ENCODE assay signal across 33 cellular contexts in the genomic region with DNA sequence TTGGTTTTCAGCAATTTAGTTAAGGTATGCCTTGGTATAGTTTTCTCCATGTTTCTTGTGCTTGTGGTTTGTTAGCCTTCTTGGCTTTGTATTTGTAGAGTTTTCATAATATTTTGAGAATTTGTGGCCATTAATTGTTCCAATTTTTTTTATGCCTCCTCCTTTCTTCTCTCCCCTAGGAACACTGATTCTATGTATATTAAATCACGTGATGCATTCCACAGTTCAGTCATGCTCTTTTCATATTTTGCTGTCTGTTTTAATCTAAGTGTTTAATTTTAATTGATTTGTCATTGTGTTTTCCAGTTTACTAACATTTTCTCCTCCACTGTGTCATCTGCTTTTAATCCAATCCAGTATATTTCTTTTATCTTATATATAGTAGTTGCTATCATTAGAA.
DNase-seq lines count a peak whose midpoint lies in the region; ATAC-seq, FAIRE-seq and TF ChIP-seq lines count a peak whose summit lies in the region.
"Had no signal": no experiment of that assay in that cellular context is flagged by ENCODE, and none has a peak within 500 bp of the region (broad histone marks: within the 10 kb centered on the region; RNA-seq: fewer than 3 reads in every experiment).

No MANE protein-coding gene starts in this region.

- H3K4me2 ChIP-seq in HepG2 (ENCODE audit: low read depth, low read length) (no peak overlapping the region), GM12878 (ENCODE audit: control insufficient read depth, insufficient read depth) (no peak overlapping the region), K562 (ENCODE audit: insufficient read depth, low read length) (no peak overlapping the region)
- H3K4me2 ChIP-seq: A549; BLaER1; BLaER1 treated with 17β-estradiol and CSF1 and Interleukin-3, amounts not matched to agents 10 nM and 100 nM had no signal

- H4K20me1 ChIP-seq in HepG2 (ENCODE audit: insufficient read depth, low read length): no peaks in the 10 kb centered on the region
- H4K20me1 ChIP-seq in GM12878 (ENCODE audit: control insufficient read depth, insufficient read depth): no peaks in the 10 kb centered on the region
- H4K20me1 ChIP-seq in K562 (replicated peaks; ENCODE audit: control insufficient read depth, insufficient read depth, low read length): no peaks in the 10 kb centered on the region
- H4K20me1 ChIP-seq: BLaER1; BLaER1 treated with 17β-estradiol and CSF1 and Interleukin-3, amounts not matched to agents 10 nM and 100 nM had no signal

- SMC1A ChIA-PET in GM12878 (lab: Charles Lee; ENCODE audit: uncharacterized antibody, unreplicated experiment): no interaction called here

- WGBS in HepG2 (ENCODE audit: low lambda C conversion rate): 0% methylated on average over 1 of the region's 1 CpG
- 75% methylated on average over 1 of the region's 1 CpG for WGBS in right lobe of liver (ENCODE audit: insufficient coverage, low coverage, low lambda C conversion rate, missing lambda C conversion rate)
- 0% methylated on average over 1 of the region's 1 CpG for WGBS in GM12878 (ENCODE audit: insufficient coverage, insufficient replicate concordance, low lambda C conversion rate, missing lambda C conversion rate)
- 0% methylated on average over 1 of the region's 1 CpG for WGBS in K562 (ENCODE audit: insufficient coverage, low coverage, missing lambda C conversion rate)

- TF ChIP-seq CTCF in HepG2 (CRISPR knock-in tag; IDR thresholded peaks at IDR 0.05): no peak
- TF ChIP-seq CTCF in right lobe of liver (IDR thresholded peaks at IDR 0.05): no peak
- TF ChIP-seq CTCF in GM12878 (IDR thresholded peaks at IDR 0.05 in 2 of 3, conservative IDR thresholded peaks at IDR 0.05 in 1 of 3; ENCODE audit: control insufficient read depth in 2 of 3, extremely low read depth in 1 of 3, insufficient read depth in 1 of 3, low read depth in 3 of 3, low read length in 3 of 3): no peak
- TF ChIP-seq CTCF in K562 (IDR thresholded peaks at IDR 0.05 in 2 of 3, conservative IDR thresholded peaks at IDR 0.05 in 1 of 3; ENCODE audit: insufficient read depth in 2 of 3, low read depth in 1 of 3, low read length in 3 of 3): no peak

- TF ChIP-seq EP300 in HepG2 (IDR thresholded peaks at IDR 0.05; ENCODE audit: low read depth in 2 of 2, low read length in 2 of 2): no peak
- TF ChIP-seq EP300 in HepG2 (CRISPR knock-in tag; IDR thresholded peaks at IDR 0.05; ENCODE audit: borderline replicate concordance): no peak
- TF ChIP-seq EP300 in GM12878 (IDR thresholded peaks at IDR 0.05; ENCODE audit: borderline replicate concordance in 1 of 2, control insufficient read depth in 1 of 2, low read depth in 2 of 2, low read length in 2 of 2): no peak
- no peak for TF ChIP-seq EP300 in K562 (IDR thresholded peaks at IDR 0.05; ENCODE audit: low read length)

- no peak overlapping the region for H3K27ac ChIP-seq in HepG2 (ENCODE audit: extremely low read length, insufficient read depth, low read length)
- H3K27ac ChIP-seq in right lobe of liver: no peak overlapping the region
- H3K27ac ChIP-seq in GM12878 (ENCODE audit: control insufficient read depth, insufficient read depth): no peak overlapping the region
- H3K27ac ChIP-seq in K562 (ENCODE audit: extremely low read depth, low read depth, low read length): no peak overlapping the region
- H3K27ac ChIP-seq: 22Rv1; A549; BLaER1; BLaER1 treated with 17β-estradiol and CSF1 and Interleukin-3, amounts not matched to agents 10 nM and 100 nM; C4-2B had no signal

- BruUV-seq in HepG2 (replicated peaks; lab: Mats Ljungman, UMichigan) (no TSS peak), GM12878 (replicated peaks; lab: Mats Ljungman, UMichigan) (no TSS peak), K562 (replicated peaks; lab: Mats Ljungman, UMichigan) (no TSS peak)

- no peak overlapping the region for H3K4me3 ChIP-seq in HepG2 (replicated peaks in 1 of 3; ENCODE audit: insufficient read depth in 1 of 3, low read depth in 2 of 3, low read length in 3 of 3)
- H3K4me3 ChIP-seq in right lobe of liver: no peak overlapping the region
- no peak overlapping the region for H3K4me3 ChIP-seq in GM12878
- no peak overlapping the region for H3K4me3 ChIP-seq in K562
- H3K4me3 ChIP-seq: A549; BLaER1; BLaER1 treated with 17β-estradiol and CSF1 and Interleukin-3, amounts not matched to agents 10 nM and 100 nM had no signal

- peaks cover 0 to 2% of the 10 kb centered on the region in 2 experiments; a peak in 1 of 5 replicates for H3K27me3 ChIP-seq in HepG2 (ENCODE audit: control insufficient read depth in 1 of 2, insufficient read depth in 2 of 2, low read length in 2 of 2)
- H3K27me3 ChIP-seq in right lobe of liver: no peaks in the 10 kb centered on the region
- H3K27me3 ChIP-seq in GM12878 (replicated peaks in 1 of 2; ENCODE audit: control insufficient read depth in 2 of 2, insufficient read depth in 2 of 2, low read length in 1 of 2): no peaks in the 10 kb centered on the region
- H3K27me3 ChIP-seq in K562 (ENCODE audit: control insufficient read depth in 2 of 2, insufficient read depth in 2 of 2, low read length in 2 of 2): peaks cover 0 to 4% of the 10 kb centered on the region in 2 experiments; a peak in 1 of 5 replicates
- H3K27me3 ChIP-seq: BE2C; BLaER1; BLaER1 treated with 17β-estradiol and CSF1 and Interleukin-3, amounts not matched to agents 10 nM and 100 nM had no signal

- H2AFZ ChIP-seq in HepG2 (ENCODE audit: low read length): no peak overlapping the region
- H2AFZ ChIP-seq in GM12878 (ENCODE audit: control insufficient read depth, low read depth, low read length): no peak overlapping the region
- H2AFZ ChIP-seq in K562 (ENCODE audit: low read depth, low read length): no peak overlapping the region

- TF ChIP-seq RAD21 in HepG2 (CRISPR knock-in tag; IDR thresholded peaks at IDR 0.05): no peak
- TF ChIP-seq RAD21 in GM12878 (IDR thresholded peaks at IDR 0.05; ENCODE audit: insufficient read depth, low read depth, low read length): no peak
- no peak for TF ChIP-seq RAD21 in K562 (CRISPR knock-in tag; conservative IDR thresholded peaks at IDR 0.05 in 1 of 2, IDR thresholded peaks at IDR 0.05 in 1 of 2)

- no peaks in the 10 kb centered on the region for H3K36me3 ChIP-seq in HepG2 (replicated peaks in 1 of 2; ENCODE audit: control insufficient read depth in 1 of 2, insufficient read depth in 2 of 2, low read length in 2 of 2)
- no peaks in the 10 kb centered on the region for H3K36me3 ChIP-seq in right lobe of liver
- H3K36me3 ChIP-seq in GM12878 (ENCODE audit: control insufficient read depth in 2 of 2, insufficient read depth in 2 of 2, low read length in 1 of 2): no peaks in the 10 kb centered on the region
- H3K36me3 ChIP-seq in K562 (ENCODE audit: control insufficient read depth, insufficient read depth, low read length): no peaks in the 10 kb centered on the region
- H3K36me3 ChIP-seq: BE2C; BLaER1; BLaER1 treated with 17β-estradiol and CSF1 and Interleukin-3, amounts not matched to agents 10 nM and 100 nM had no signal

- ATAC-seq in HepG2 (no peak), right lobe of liver (no peak), GM12878 (no peak), K562 (no peak), HG03045 (IDR thresholded peaks at IDR 0.05; ENCODE audit: unreplicated experiment) (no peak)
- ATAC-seq: A549; CD8-positive, alpha-beta T cell had no signal

- H3K9me1 ChIP-seq in K562 (ENCODE audit: control insufficient read depth, insufficient read depth, low read length): no peaks in the 10 kb centered on the region

- no peaks in the 10 kb centered on the region for H3K4me1 ChIP-seq in HepG2 (ENCODE audit: insufficient read depth, low read length)
- H3K4me1 ChIP-seq in right lobe of liver: no peaks in the 10 kb centered on the region
- no peaks in the 10 kb centered on the region for H3K4me1 ChIP-seq in GM12878 (ENCODE audit: control insufficient read depth, insufficient read depth, low read length)
- H3K4me1 ChIP-seq in K562 (replicated peaks in 1 of 2; ENCODE audit: control insufficient read depth in 2 of 2, insufficient read depth in 2 of 2, low read length in 2 of 2): no peaks in the 10 kb centered on the region
- H3K4me1 ChIP-seq: A549; BE2C; BLaER1; BLaER1 treated with 17β-estradiol and CSF1 and Interleukin-3, amounts not matched to agents 10 nM and 100 nM; Caco-2 had no signal

- H3K9me3 ChIP-seq in HepG2 (ENCODE audit: low read length): no peaks in the 10 kb centered on the region
- no peaks in the 10 kb centered on the region for H3K9me3 ChIP-seq in right lobe of liver
- H3K9me3 ChIP-seq in GM12878 (replicated peaks; ENCODE audit: control insufficient read depth, insufficient read depth, low read length): no peaks in the 10 kb centered on the region; the same call in 2 of the 3 replicates
- H3K9me3 ChIP-seq in K562 (replicated peaks; ENCODE audit: control insufficient read depth, insufficient read depth, low read depth, low read length): no peaks in the 10 kb centered on the region
- H3K9me3 ChIP-seq: A549, BLaER1, Caco-2 had no signal

- in situ Hi-C loops in HepG2 (cut with HindIII; ENCODE audit: extremely low pct_ligation_motif_present, low pct_unique_long_range_greater_than_20kb): no loop called here
- in situ Hi-C loops in GM12878 (cut with MboI): no loop called here
- in situ Hi-C loops in K562 (cut with MboI): no loop called here

- no peak for FAIRE-seq in HepG2 (lab: Jason Lieb, UNC)
- FAIRE-seq in GM12878 (lab: Jason Lieb, UNC): no peak
- FAIRE-seq in K562 (lab: Jason Lieb, UNC): no peak
- FAIRE-seq: A204.1, A549, D721Med had no signal

- CTCF ChIA-PET in HepG2 (lab: Yijun Ruan, JAX; ENCODE audit: low intra/inter-chr PET ratio, low total read pairs): no interaction called here
- CTCF ChIA-PET in GM12878 (lab: Yijun Ruan, JAX): no interaction called here
- CTCF ChIA-PET in K562 (lab: Yijun Ruan, JAX; ENCODE audit: low intra/inter-chr PET ratio): no interaction called here

- DNase-seq in HepG2 (ENCODE audit: low spot score) (no peak), right lobe of liver (no peak), GM12878 (ENCODE audit: low read depth, low spot score) (no peak), K562 (ENCODE audit: extremely low read depth in 1 of 4, low spot score in 3 of 4) (no peak), NCI-H226 (no peak)
- DNase-seq: 8988T; ACHN; AML-193; BE2C; C1 segment of cervical spinal cord; Caco-2; Calu3; CD4-positive, alpha-beta memory T cell; CD4-positive, alpha-beta T cell; CD4-positive, CD25-positive, alpha-beta regulatory T cell; CD8-positive, alpha-beta memory T cell; CD8-positive, alpha-beta T cell; COR-L47; DMS 273 treated with DMSO at 0.1 percent for 48 hours; DMS153; DMS53; DMS79; DMS79 treated with DMSO at 0.1 percent for 48 hours; DND-41; EL had no signal

- POLR2A ChIA-PET in HepG2 (lab: Yijun Ruan, JAX) (no interaction called here), GM12878 (lab: Charles Lee) (no interaction called here), K562 (lab: Yijun Ruan, JAX) (no interaction called here)

- H3K79me2 ChIP-seq in HepG2 (ENCODE audit: insufficient read depth, low read length) (no peaks in the 10 kb centered on the region), GM12878 (ENCODE audit: control insufficient read depth, insufficient read depth, low read length) (no peaks in the 10 kb centered on the region), K562 (ENCODE audit: control insufficient read depth, insufficient read depth, low read length) (no peaks in the 10 kb centered on the region)

- intact Hi-C loops in HepG2 (cut with micrococcal nuclease; ENCODE audit: unreplicated experiment): no loop called here
- intact Hi-C loops in right lobe of liver (cut with DNase I): no loop called here
- intact Hi-C loops in GM12878 (cut with micrococcal nuclease; ENCODE audit: unreplicated experiment): no loop called here
- intact Hi-C loops in K562 (cut with micrococcal nuclease): no loop called here

- H3K9ac ChIP-seq in HepG2 (ENCODE audit: insufficient read depth, low read depth, low read length) (no peak overlapping the region), GM12878 (ENCODE audit: control insufficient read depth, insufficient read depth, low read length) (no peak overlapping the region), K562 (ENCODE audit: insufficient read depth in 1 of 2, low read depth in 2 of 2, low read length in 2 of 2) (no peak overlapping the region)
- H3K9ac ChIP-seq: BLaER1; BLaER1 treated with 17β-estradiol and CSF1 and Interleukin-3, amounts not matched to agents 10 nM and 100 nM had no signal

- RAD21 ChIA-PET in GM12878 (lab: Charles Lee; ENCODE audit: unreplicated experiment): interaction anchor here (0.7 kb wide), 1 partner anchor 11 kb away, joined by 3 read pairs; no protein-coding TSS in a partner anchor

- no peak for TF ChIP-seq POLR2A in HepG2 (IDR thresholded peaks at IDR 0.05; ENCODE audit: insufficient read depth in 1 of 2, low read depth in 2 of 2, low read length in 2 of 2)
- no peak for TF ChIP-seq POLR2A in right lobe of liver (IDR thresholded peaks at IDR 0.05)
- TF ChIP-seq POLR2A in GM12878 (IDR thresholded peaks at IDR 0.05; ENCODE audit: low read depth, low read length): no peak
- TF ChIP-seq POLR2A in K562 (conservative IDR thresholded peaks at IDR 0.05): no peak
